ENCODE assay signal across 1 cellular context in genomic region chr15:73928241-73928579, GRCh38.
TF ChIP-seq lines count a peak whose summit lies in the region.

No MANE protein-coding gene starts in this region.

TF ChIP-seq in GM12878, 131 proteins besides CTCF, POLR2A, EP300 and RAD21 (continued from another document):
- TF ChIP-seq SUPT20H (IDR thresholded peaks at IDR 0.05; ENCODE audit: borderline replicate concordance, control insufficient read depth, low read depth, low read length) (no peak), SMAD5 (IDR thresholded peaks at IDR 0.05; ENCODE audit: low read depth) (no peak), ZNF384 (IDR thresholded peaks at IDR 0.05; ENCODE audit: borderline replicate concordance, low read depth, low read length) (no peak), IRF3 (IDR thresholded peaks at IDR 0.05) (no peak), SPI1 (IDR thresholded peaks at IDR 0.05; ENCODE audit: borderline replicate concordance, insufficient read depth, low read depth, low read length) (no peak)
TF ChIP-seq in GM12878: peak in this region for 0.
